ENCODE assay signal across 8 cellular contexts in genomic region chr7:152025077-152025936, GRCh38. TPM values are rescaled to one million over a fixed set of nuclear protein-coding genes. Genes with fewer than 3 reads are reported as not detected.
DNase-seq lines count a peak whose midpoint lies in the region; ATAC-seq, FAIRE-seq and TF ChIP-seq lines count a peak whose summit lies in the region.

TSS of gene GALNT11 (plus strand) at chr7:152025674. CDS start at chr7:152094228, 68,554 bp downstream.

- TF ChIP-seq CTCF in hepatocyte (IDR thresholded peaks at IDR 0.05; ENCODE audit: poor library complexity) (peak; percentile 29), retinal pigment epithelial cell (conservative IDR thresholded peaks at IDR 0.05; ENCODE audit: low read depth, low read length) (peak; percentile 39), OCI-LY7 (conservative IDR thresholded peaks at IDR 0.05; ENCODE audit: low read length) (no peak)

- H3K9me2 ChIP-seq in hepatocyte (replicated peaks; ENCODE audit: insufficient read depth) (no peaks in the 10 kb centered on the region), OCI-LY7 (ENCODE audit: insufficient read depth, low read length) (no peaks in the 10 kb centered on the region)

- DNase-seq in GM12892 (ENCODE audit: insufficient read length) (peak; percentile 82), NCI-H1417 (lab: John Stamatoyannopoulos, UW) (peak; percentile 92 to 95 (median 95)), T1000 (lab: John Stamatoyannopoulos, UW) (peak; percentile 66), astrocyte of the hippocampus (ENCODE audit: low read depth, low spot score) (peak; percentile 95), hepatocyte (ENCODE audit: low spot score) (peak; percentile 96), retinal pigment epithelial cell (ENCODE audit: low read depth) (peak; percentile 33), OCI-LY7 (ENCODE audit: low spot score) (no peak)

- no peaks in the 10 kb centered on the region for H3K36me3 ChIP-seq in hepatocyte (replicated peaks; ENCODE audit: insufficient read depth, low read depth)
- no peaks in the 10 kb centered on the region for H3K36me3 ChIP-seq in OCI-LY7 (ENCODE audit: insufficient read depth, low read length)

- H3K4me1 ChIP-seq in hepatocyte (ENCODE audit: insufficient read depth) (peaks cover 11% of the 10 kb centered on the region), OCI-LY7 (ENCODE audit: insufficient read depth, low read length, poor library complexity, severe bottlenecking) (no peaks in the 10 kb centered on the region)

- peak; percentile 89 for FAIRE-seq in GM12892 (lab: Jason Lieb, UNC)

- CTCF ChIA-PET in OCI-LY7 (lab: Charles Lee; ENCODE audit: unreplicated experiment) = no interaction called here

- H2AFZ ChIP-seq in hepatocyte (peak within 1 kb of the TSS; percentile 99), OCI-LY7 (ENCODE audit: low read length) (no peak within 1 kb of the TSS)

- no TSS peak for BruUV-seq in OCI-LY7 (replicated peaks; lab: Mats Ljungman, UMichigan)

- peak; percentile 97 for ATAC-seq in HG02642 (IDR thresholded peaks at IDR 0.05; ENCODE audit: poor library complexity, unreplicated experiment)

- TF ChIP-seq POLR2A in GM12892 (IDR thresholded peaks at IDR 0.05; ENCODE audit: low read depth, low read length) = peak; percentile 76; the same call in 1 of the 2 replicates

- H3K27ac ChIP-seq in hepatocyte (peak within 1 kb of the TSS; percentile 99), OCI-LY7 (ENCODE audit: low read depth, low read length, poor library complexity, severe bottlenecking) (no peak within 1 kb of the TSS)

- WGBS in hepatocyte (ENCODE audit: low lambda C conversion rate, missing lambda C conversion rate) = 4% methylated on average over 75 of the region's 84 CpGs

- POLR2A ChIA-PET in OCI-LY7 (lab: Charles Lee) = no interaction called here

- peak within 1 kb of the TSS; percentile 90 for H3K4me2 ChIP-seq in hepatocyte
- no peak within 1 kb of the TSS for H3K4me2 ChIP-seq in OCI-LY7 (ENCODE audit: low read length)

- H4K20me1 ChIP-seq in hepatocyte (ENCODE audit: insufficient read depth, poor library complexity, severe bottlenecking) = no peaks in the 10 kb centered on the region
- H4K20me1 ChIP-seq in OCI-LY7 (ENCODE audit: insufficient read depth, low read length) = no peaks in the 10 kb centered on the region

- no peaks in the 10 kb centered on the region for H3K9me3 ChIP-seq in hepatocyte (ENCODE audit: low read depth)
- no peaks in the 10 kb centered on the region for H3K9me3 ChIP-seq in OCI-LY7 (ENCODE audit: low read length)

- H3K79me2 ChIP-seq in hepatocyte = peaks cover 24% of the 10 kb centered on the region
- H3K79me2 ChIP-seq in OCI-LY7 (ENCODE audit: insufficient read depth, low read depth, low read length) = no peaks in the 10 kb centered on the region

- intact Hi-C loops in OCI-LY7 (cut with micrococcal nuclease; ENCODE audit: unreplicated experiment) = no loop called here

- H3K27me3 ChIP-seq in hepatocyte = no peaks in the 10 kb centered on the region

- H3K4me3 ChIP-seq in hepatocyte (peak within 1 kb of the TSS; percentile 98), retinal pigment epithelial cell (ENCODE audit: low read length) (peak within 1 kb of the TSS; percentile 87), OCI-LY7 (ENCODE audit: low read depth, low read length, poor library complexity, severe bottlenecking) (no peak within 1 kb of the TSS)

RNA-seq across cellular contexts. Expression of gene GALNT11, which starts in this region (rescaled TPM):
- 13.9 TPM for polyA plus RNA-seq in GM12892 (2012; ENCODE audit: missing spikeins)
- 60.6 and 64.1 TPM in 2 replicates for total RNA-seq in hepatocyte
- 40.4 and 43.7 TPM in 2 replicates for polyA plus RNA-seq in hepatocyte
- total RNA-seq in OCI-LY7 (2014; rRNA removed; shearing (Covaris generic)) = not detected in 2 replicates
- not detected in 2 replicates for total RNA-seq in OCI-LY7 (2022)

Comparison
In these comparisons a context has a peak if more than half of its experiments do, and no peak if none do; other contexts are left out.
1. RNA of gene GALNT11 (total RNA-seq): 60.6 to 64.1 TPM in hepatocyte; not detected in OCI-LY7; every median in the first group is over 10 times any median in the second.